Comparison of ENCODE assay signal across 8 cellular contexts in genomic region chrX:147911192-147912022, GRCh38. TPM values are rescaled to one million over a fixed set of nuclear protein-coding genes. Genes with fewer than 3 reads are reported as not detected.
DNase-seq lines count a peak whose midpoint lies in the region; ATAC-seq and TF ChIP-seq lines count a peak whose summit lies in the region.

Gene FMR1, plus strand, starts transcription at chrX:147911919. Its CDS starts 261 bp downstream, at chrX:147912180.

- CTCF ChIA-PET in activated CD4-positive, alpha-beta memory T cell treated with anti-CD3 and anti-CD28 coated beads for 36 hours (lab: Charles Lee), result no interaction called here

- no peaks in the 10 kb centered on the region for H3K9me3 Mint-ChIP-seq in CD4-positive, CD25-positive, alpha-beta regulatory T cell
- H3K9me3 Mint-ChIP-seq in activated CD4-positive, alpha-beta memory T cell treated with anti-CD3 and anti-CD28 coated beads for 36 hours, result no peaks in the 10 kb centered on the region

- H3K4me3 Mint-ChIP-seq in CD4-positive, CD25-positive, alpha-beta regulatory T cell, result peak within 1 kb of the TSS; percentile 83 to 97 (median 96)
- H3K4me3 Mint-ChIP-seq in activated CD4-positive, alpha-beta memory T cell treated with anti-CD3 and anti-CD28 coated beads for 36 hours, result peak within 1 kb of the TSS; percentile 90

- no peaks in the 10 kb centered on the region for H3K36me3 Mint-ChIP-seq in CD4-positive, CD25-positive, alpha-beta regulatory T cell
- peaks cover 2% of the 10 kb centered on the region for H3K36me3 Mint-ChIP-seq in activated CD4-positive, alpha-beta memory T cell treated with anti-CD3 and anti-CD28 coated beads for 36 hours

- H3K27ac Mint-ChIP-seq in CD4-positive, CD25-positive, alpha-beta regulatory T cell, result peak within 1 kb of the TSS; percentile 83 to 96 (median 92)
- peak within 1 kb of the TSS; percentile 93 for H3K27ac Mint-ChIP-seq in activated CD4-positive, alpha-beta memory T cell treated with anti-CD3 and anti-CD28 coated beads for 36 hours

- DNase-seq in CD4-positive, CD25-positive, alpha-beta regulatory T cell, result peak; percentile 91 to 95 (median 94)
- DNase-seq in NCI-H82 treated with DMSO at 0.1 percent for 48 hours (lab: John Stamatoyannopoulos, UW; ENCODE audit: unreplicated experiment) (peak; percentile 80), dorsolateral prefrontal cortex (peak; percentile 84 to 92 (median 88)), lower leg skin (ENCODE audit: low spot score in 2 of 2) (peak; percentile 91 to 98)
- DNase-seq in activated CD4-positive, alpha-beta memory T cell treated with anti-CD3 and anti-CD28 coated beads for 36 hours, result peak; percentile 95
- DNase-seq in stimulated activated CD4-positive, alpha-beta T cell treated with anti-CD3 and anti-CD28 coated beads, Interleukin-4, amount 100 ng/mL, for 4 hours, result peak; percentile 86 to 95

- TF ChIP-seq CTCF in dorsolateral prefrontal cortex (IDR thresholded peaks at IDR 0.05 in 54 of 56, conservative IDR thresholded peaks at IDR 0.05 in 2 of 56; ENCODE audit: low read depth in 1 of 56, partially characterized antibody in 56 of 56), result peak in 1 of 56 donors; percentile 10
- no peak for TF ChIP-seq CTCF in lower leg skin (IDR thresholded peaks at IDR 0.05)

- peaks cover 26% of the 10 kb centered on the region for H3K4me1 ChIP-seq in CD4-positive, CD25-positive, alpha-beta regulatory T cell (ENCODE audit: control insufficient read depth, insufficient read depth, low read length, poor library complexity, severe bottlenecking)

- TF ChIP-seq POLR2A in lower leg skin (IDR thresholded peaks at IDR 0.05), result no peak

- H3K36me3 ChIP-seq in CD4-positive, CD25-positive, alpha-beta regulatory T cell (ENCODE audit: control insufficient read depth, insufficient read depth, low read length), result no peaks in the 10 kb centered on the region

- intact Hi-C loops in activated CD4-positive, alpha-beta memory T cell treated with anti-CD3 and anti-CD28 coated beads for 36 hours (cut with micrococcal nuclease), result loop anchor here (10.0 kb wide), 1 partner anchor 1723 kb away; the partner anchor contains the start of gene TMEM185A
- intact Hi-C loops in dorsolateral prefrontal cortex (cut with DNase I) (no loop called here), lower leg skin (cut with DNase I; ENCODE audit: low total_unique reads) (no loop called here)

- POLR2A ChIA-PET in activated CD4-positive, alpha-beta memory T cell treated with anti-CD3 and anti-CD28 coated beads for 36 hours (lab: Charles Lee), result no interaction called here

- no peaks in the 10 kb centered on the region for H3K27me3 ChIP-seq in CD4-positive, CD25-positive, alpha-beta regulatory T cell (ENCODE audit: control insufficient read depth, insufficient read depth, low read length)
- H3K27me3 ChIP-seq in dorsolateral prefrontal cortex, result peaks cover 0 to 12% (median 0%) of the 10 kb centered on the region in 45 donors

- WGBS in lower leg skin, 2 donors, result 5 to 55% methylated on average over 28 to 61 of the region's 66 CpGs

- H3K27me3 Mint-ChIP-seq in CD4-positive, CD25-positive, alpha-beta regulatory T cell, result no peaks in the 10 kb centered on the region
- no peaks in the 10 kb centered on the region for H3K27me3 Mint-ChIP-seq in activated CD4-positive, alpha-beta memory T cell treated with anti-CD3 and anti-CD28 coated beads for 36 hours

- H3K4me1 Mint-ChIP-seq in CD4-positive, CD25-positive, alpha-beta regulatory T cell, result peaks cover 6 to 36% (median 18%) of the 10 kb centered on the region in 4 donors
- peaks cover 28% of the 10 kb centered on the region for H3K4me1 Mint-ChIP-seq in activated CD4-positive, alpha-beta memory T cell treated with anti-CD3 and anti-CD28 coated beads for 36 hours (ENCODE audit: low read depth)

- H3K4me3 ChIP-seq in CD4-positive, CD25-positive, alpha-beta regulatory T cell (ENCODE audit: low read depth, low read length), result peak within 1 kb of the TSS; percentile 87
- peak within 1 kb of the TSS; percentile 32 to 83 (median 67) for H3K4me3 ChIP-seq in dorsolateral prefrontal cortex
- H3K4me3 ChIP-seq in lower leg skin (ENCODE audit: low read depth, poor library complexity, severe bottlenecking), result peak within 1 kb of the TSS; percentile 59

- H3K27ac ChIP-seq in CD4-positive, CD25-positive, alpha-beta regulatory T cell (ENCODE audit: insufficient read depth, low read length, poor library complexity, severe bottlenecking), result peak within 1 kb of the TSS; percentile 83
- peak within 1 kb of the TSS in 58 of 59 donors; percentile 19 to 94 (median 83) for H3K27ac ChIP-seq in dorsolateral prefrontal cortex

- no peaks in the 10 kb centered on the region for H3K9me3 ChIP-seq in CD4-positive, CD25-positive, alpha-beta regulatory T cell (ENCODE audit: control insufficient read depth in 2 of 2, low read length in 2 of 2)

- peak; percentile 87 to 91 for ATAC-seq in CD4-positive, CD25-positive, alpha-beta regulatory T cell (ENCODE audit: low read depth in 2 of 2)
- ATAC-seq in GM19438 (IDR thresholded peaks at IDR 0.05; ENCODE audit: low read depth, unreplicated experiment), result peak; percentile 72
- ATAC-seq in HG03571 (IDR thresholded peaks at IDR 0.05; ENCODE audit: unreplicated experiment), result peak; percentile 82

RNA-seq across cellular contexts. Expression of gene FMR1, which starts in this region (rescaled TPM):
- 89.5 TPM for total RNA-seq in CD4-positive, CD25-positive, alpha-beta regulatory T cell
- polyA plus RNA-seq in CD4-positive, CD25-positive, alpha-beta regulatory T cell, result 10 to 100 TPM in 1 of 4 donors, 1 to 10 TPM in 3; 5.6 to 10.4 (median 8.8) TPM
- 10 to 100 TPM; 28.0 to 29.0 TPM for total RNA-seq in activated CD4-positive, alpha-beta memory T cell treated with anti-CD3 and anti-CD28 coated beads for 36 hours
- total RNA-seq in dorsolateral prefrontal cortex, result 10 to 100 TPM; 52.5 to 91.7 (median 70.4) TPM
- 10 to 100 TPM; 20.9 to 37.0 (median 26.3) TPM for total RNA-seq in lower leg skin

Comparison
In these comparisons a context has a peak if more than half of its experiments do, and no peak if none do; other contexts are left out.
1. Peak in every context shown above with its lines: DNase-seq, ATAC-seq, H3K4me3 ChIP-seq and H3K27ac ChIP-seq.